2 cellular contexts compared by ENCODE assay signal in the genomic region with DNA sequence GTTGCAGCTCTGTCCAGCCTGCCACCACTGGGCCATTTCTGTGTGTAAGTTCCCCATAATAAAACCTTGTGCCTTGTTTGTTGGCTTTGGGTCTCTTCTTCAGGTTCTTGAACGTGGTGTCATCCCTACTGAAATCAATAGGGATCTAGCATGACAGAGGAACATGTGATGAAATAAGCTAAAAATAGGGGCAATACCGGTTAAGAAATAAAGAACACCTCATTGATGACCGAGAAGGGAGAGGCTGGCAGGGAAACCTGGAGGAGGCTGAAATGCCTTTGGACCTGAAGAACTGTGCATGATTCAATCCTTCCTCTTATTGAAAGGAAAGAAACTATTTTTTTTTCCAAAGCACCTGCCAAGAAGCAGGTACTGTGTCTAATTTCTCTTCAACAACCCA.
TF ChIP-seq lines count a peak whose summit lies in the region.

No MANE protein-coding gene starts in this region.

TF ChIP-seq in liver, 16 proteins besides CTCF, POLR2A, EP300 and RAD21 (continued from another document):
- TF ChIP-seq, protein P1, sequence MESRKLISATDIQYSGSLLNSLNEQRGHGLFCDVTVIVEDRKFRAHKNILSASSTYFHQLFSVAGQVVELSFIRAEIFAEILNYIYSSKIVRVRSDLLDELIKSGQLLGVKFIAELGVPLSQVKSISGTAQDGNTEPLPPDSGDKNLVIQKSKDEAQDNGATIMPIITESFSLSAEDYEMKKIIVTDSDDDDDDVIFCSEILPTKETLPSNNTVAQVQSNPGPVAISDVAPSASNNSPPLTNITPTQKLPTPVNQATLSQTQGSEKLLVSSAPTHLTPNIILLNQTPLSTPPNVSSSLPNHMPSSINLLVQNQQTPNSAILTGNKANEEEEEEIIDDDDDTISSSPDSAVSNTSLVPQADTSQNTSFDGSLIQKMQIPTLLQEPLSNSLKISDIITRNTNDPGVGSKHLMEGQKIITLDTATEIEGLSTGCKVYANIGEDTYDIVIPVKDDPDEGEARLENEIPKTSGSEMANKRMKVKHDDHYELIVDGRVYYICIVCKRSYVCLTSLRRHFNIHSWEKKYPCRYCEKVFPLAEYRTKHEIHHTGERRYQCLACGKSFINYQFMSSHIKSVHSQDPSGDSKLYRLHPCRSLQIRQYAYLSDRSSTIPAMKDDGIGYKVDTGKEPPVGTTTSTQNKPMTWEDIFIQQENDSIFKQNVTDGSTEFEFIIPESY (IDR thresholded peaks at IDR 0.05) = no peak
- TF ChIP-seq, protein P2, sequence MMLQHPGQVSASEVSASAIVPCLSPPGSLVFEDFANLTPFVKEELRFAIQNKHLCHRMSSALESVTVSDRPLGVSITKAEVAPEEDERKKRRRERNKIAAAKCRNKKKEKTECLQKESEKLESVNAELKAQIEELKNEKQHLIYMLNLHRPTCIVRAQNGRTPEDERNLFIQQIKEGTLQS (IDR thresholded peaks at IDR 0.05) = no peak
- TF ChIP-seq YY1 (IDR thresholded peaks at IDR 0.05) = no peak
- TF ChIP-seq NR2F2 (IDR thresholded peaks at IDR 0.05) = no peak
- TF ChIP-seq EGR1 (IDR thresholded peaks at IDR 0.05; ENCODE audit: low read depth in 2 of 2) = no peak
- TF ChIP-seq HNF4A (conservative IDR thresholded peaks at IDR 0.05) = peak in 1 of 2 donors; percentile 19
- no peak for TF ChIP-seq SP1 (IDR thresholded peaks at IDR 0.05)
- TF ChIP-seq, protein P3, sequence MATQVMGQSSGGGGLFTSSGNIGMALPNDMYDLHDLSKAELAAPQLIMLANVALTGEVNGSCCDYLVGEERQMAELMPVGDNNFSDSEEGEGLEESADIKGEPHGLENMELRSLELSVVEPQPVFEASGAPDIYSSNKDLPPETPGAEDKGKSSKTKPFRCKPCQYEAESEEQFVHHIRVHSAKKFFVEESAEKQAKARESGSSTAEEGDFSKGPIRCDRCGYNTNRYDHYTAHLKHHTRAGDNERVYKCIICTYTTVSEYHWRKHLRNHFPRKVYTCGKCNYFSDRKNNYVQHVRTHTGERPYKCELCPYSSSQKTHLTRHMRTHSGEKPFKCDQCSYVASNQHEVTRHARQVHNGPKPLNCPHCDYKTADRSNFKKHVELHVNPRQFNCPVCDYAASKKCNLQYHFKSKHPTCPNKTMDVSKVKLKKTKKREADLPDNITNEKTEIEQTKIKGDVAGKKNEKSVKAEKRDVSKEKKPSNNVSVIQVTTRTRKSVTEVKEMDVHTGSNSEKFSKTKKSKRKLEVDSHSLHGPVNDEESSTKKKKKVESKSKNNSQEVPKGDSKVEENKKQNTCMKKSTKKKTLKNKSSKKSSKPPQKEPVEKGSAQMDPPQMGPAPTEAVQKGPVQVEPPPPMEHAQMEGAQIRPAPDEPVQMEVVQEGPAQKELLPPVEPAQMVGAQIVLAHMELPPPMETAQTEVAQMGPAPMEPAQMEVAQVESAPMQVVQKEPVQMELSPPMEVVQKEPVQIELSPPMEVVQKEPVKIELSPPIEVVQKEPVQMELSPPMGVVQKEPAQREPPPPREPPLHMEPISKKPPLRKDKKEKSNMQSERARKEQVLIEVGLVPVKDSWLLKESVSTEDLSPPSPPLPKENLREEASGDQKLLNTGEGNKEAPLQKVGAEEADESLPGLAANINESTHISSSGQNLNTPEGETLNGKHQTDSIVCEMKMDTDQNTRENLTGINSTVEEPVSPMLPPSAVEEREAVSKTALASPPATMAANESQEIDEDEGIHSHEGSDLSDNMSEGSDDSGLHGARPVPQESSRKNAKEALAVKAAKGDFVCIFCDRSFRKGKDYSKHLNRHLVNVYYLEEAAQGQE (IDR thresholded peaks at IDR 0.05) = no peak
- TF ChIP-seq FOXA2 (IDR thresholded peaks at IDR 0.05) = no peak
TF ChIP-seq in liver: peak in this region for 2.

TF ChIP-seq in HepG2, 621 proteins besides CTCF, POLR2A, EP300 and RAD21:
- TF ChIP-seq, protein P4, sequence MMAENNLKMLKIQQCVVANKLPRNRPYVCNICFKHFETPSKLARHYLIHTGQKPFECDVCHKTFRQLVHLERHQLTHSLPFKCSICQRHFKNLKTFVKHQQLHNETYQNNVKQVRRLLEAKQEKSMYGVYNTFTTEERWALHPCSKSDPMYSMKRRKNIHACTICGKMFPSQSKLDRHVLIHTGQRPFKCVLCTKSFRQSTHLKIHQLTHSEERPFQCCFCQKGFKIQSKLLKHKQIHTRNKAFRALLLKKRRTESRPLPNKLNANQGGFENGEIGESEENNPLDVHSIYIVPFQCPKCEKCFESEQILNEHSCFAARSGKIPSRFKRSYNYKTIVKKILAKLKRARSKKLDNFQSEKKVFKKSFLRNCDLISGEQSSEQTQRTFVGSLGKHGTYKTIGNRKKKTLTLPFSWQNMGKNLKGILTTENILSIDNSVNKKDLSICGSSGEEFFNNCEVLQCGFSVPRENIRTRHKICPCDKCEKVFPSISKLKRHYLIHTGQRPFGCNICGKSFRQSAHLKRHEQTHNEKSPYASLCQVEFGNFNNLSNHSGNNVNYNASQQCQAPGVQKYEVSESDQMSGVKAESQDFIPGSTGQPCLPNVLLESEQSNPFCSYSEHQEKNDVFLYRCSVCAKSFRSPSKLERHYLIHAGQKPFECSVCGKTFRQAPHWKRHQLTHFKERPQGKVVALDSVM (CRISPR knock-in tag; IDR thresholded peaks at IDR 0.05) = no peak
- no peak for TF ChIP-seq EHMT2 (IDR thresholded peaks at IDR 0.05; ENCODE audit: borderline replicate concordance, low read depth, low read length)
- TF ChIP-seq, protein P5, sequence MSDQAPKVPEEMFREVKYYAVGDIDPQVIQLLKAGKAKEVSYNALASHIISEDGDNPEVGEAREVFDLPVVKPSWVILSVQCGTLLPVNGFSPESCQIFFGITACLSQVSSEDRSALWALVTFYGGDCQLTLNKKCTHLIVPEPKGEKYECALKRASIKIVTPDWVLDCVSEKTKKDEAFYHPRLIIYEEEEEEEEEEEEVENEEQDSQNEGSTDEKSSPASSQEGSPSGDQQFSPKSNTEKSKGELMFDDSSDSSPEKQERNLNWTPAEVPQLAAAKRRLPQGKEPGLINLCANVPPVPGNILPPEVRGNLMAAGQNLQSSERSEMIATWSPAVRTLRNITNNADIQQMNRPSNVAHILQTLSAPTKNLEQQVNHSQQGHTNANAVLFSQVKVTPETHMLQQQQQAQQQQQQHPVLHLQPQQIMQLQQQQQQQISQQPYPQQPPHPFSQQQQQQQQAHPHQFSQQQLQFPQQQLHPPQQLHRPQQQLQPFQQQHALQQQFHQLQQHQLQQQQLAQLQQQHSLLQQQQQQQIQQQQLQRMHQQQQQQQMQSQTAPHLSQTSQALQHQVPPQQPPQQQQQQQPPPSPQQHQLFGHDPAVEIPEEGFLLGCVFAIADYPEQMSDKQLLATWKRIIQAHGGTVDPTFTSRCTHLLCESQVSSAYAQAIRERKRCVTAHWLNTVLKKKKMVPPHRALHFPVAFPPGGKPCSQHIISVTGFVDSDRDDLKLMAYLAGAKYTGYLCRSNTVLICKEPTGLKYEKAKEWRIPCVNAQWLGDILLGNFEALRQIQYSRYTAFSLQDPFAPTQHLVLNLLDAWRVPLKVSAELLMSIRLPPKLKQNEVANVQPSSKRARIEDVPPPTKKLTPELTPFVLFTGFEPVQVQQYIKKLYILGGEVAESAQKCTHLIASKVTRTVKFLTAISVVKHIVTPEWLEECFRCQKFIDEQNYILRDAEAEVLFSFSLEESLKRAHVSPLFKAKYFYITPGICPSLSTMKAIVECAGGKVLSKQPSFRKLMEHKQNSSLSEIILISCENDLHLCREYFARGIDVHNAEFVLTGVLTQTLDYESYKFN (CRISPR knock-in tag; conservative IDR thresholded peaks at IDR 0.05) = no peak
- TF ChIP-seq, protein P6, sequence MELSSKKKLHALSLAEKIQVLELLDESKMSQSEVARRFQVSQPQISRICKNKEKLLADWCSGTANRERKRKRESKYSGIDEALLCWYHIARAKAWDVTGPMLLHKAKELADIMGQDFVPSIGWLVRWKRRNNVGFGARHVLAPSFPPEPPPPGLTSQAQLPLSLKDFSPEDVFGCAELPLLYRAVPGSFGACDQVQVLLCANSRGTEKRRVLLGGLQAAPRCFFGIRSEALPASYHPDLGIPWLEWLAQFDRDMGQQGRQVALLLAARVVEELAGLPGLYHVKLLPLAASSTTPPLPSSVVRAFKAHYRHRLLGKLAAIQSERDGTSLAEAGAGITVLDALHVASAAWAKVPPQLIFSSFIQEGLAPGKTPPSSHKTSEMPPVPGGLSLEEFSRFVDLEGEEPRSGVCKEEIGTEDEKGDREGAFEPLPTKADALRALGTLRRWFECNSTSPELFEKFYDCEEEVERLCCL (CRISPR knock-in tag; IDR thresholded peaks at IDR 0.05; ENCODE audit: borderline replicate concordance) = no peak
- no peak for TF ChIP-seq ZFP37 (CRISPR knock-in tag; IDR thresholded peaks at IDR 0.05; ENCODE audit: borderline replicate concordance)
- no peak for TF ChIP-seq NPAS2 (CRISPR knock-in tag; IDR thresholded peaks at IDR 0.05; ENCODE audit: borderline replicate concordance)
- no peak for TF ChIP-seq ZNF737 (CRISPR knock-in tag; IDR thresholded peaks at IDR 0.05; ENCODE audit: borderline replicate concordance)
- TF ChIP-seq ZNF251 (CRISPR knock-in tag; IDR thresholded peaks at IDR 0.05) = no peak
- no peak for TF ChIP-seq MEF2D (CRISPR knock-in tag; IDR thresholded peaks at IDR 0.05)
- no peak for TF ChIP-seq ZNF3 (CRISPR knock-in tag; IDR thresholded peaks at IDR 0.05)
- TF ChIP-seq ZNF256 (CRISPR knock-in tag; conservative IDR thresholded peaks at IDR 0.05) = no peak
